8 cellular contexts compared by ENCODE assay signal in genomic region chr13:99969368-99969933, GRCh38. TPM values are rescaled to one million over a fixed set of nuclear protein-coding genes. Genes with fewer than 3 reads are reported as not detected.
DNase-seq lines count a peak whose midpoint lies in the region; ATAC-seq, FAIRE-seq and TF ChIP-seq lines count a peak whose summit lies in the region.

No MANE protein-coding gene starts in this region.

- ATAC-seq in A549 (peak in 1 of 2 experiments; percentile 2; a peak in 2 of 6 replicates), HG03432 (IDR thresholded peaks at IDR 0.05; ENCODE audit: unreplicated experiment) (no peak), HG03095 (IDR thresholded peaks at IDR 0.05; ENCODE audit: unreplicated experiment) (no peak)

- 6% methylated on average over 17 of the region's 60 CpGs for WGBS in A549 (ENCODE audit: missing lambda C conversion rate)
- no CpG with 5 or more reads among the region's 60 CpGs for WGBS in mesendoderm (ENCODE audit: extremely low coverage, insufficient coverage, low lambda C conversion rate)

- H4K8ac ChIP-seq in mesendoderm (ENCODE audit: low read depth, low read length), result no peak overlapping the region

- H3K9me3 ChIP-seq in A549 (no peaks in the 10 kb centered on the region), HEK293 (ENCODE audit: control insufficient read depth, insufficient read depth, low read depth, low read length) (no peaks in the 10 kb centered on the region)

- CTCF ChIA-PET in A549 (lab: Yijun Ruan, JAX) (interaction anchor here (0.6 to 1.3 kb wide), 7 partner anchors 11 to 377 kb away, joined by 3 to 5 read pairs (median 3); no protein-coding TSS in a partner anchor), HEK293 (lab: Yijun Ruan, JAX) (interaction anchor here (1.2 kb wide), 2 partner anchors 61 to 313 kb away, joined by 3 to 7 read pairs; no protein-coding TSS in a partner anchor)

- peak overlapping the region; percentile 98 to 100 for H3K27ac ChIP-seq in A549
- peak overlapping the region; percentile 100 for H3K27ac ChIP-seq in HEK293 (ENCODE audit: extremely low read depth, low read depth, low read length)
- no peak overlapping the region for H3K27ac ChIP-seq in mesendoderm (ENCODE audit: low read depth, low read length)

- TF ChIP-seq POLR2A in A549 (IDR thresholded peaks at IDR 0.05; ENCODE audit: low read length), result no peak

- no peak overlapping the region for H2BK15ac ChIP-seq in mesendoderm (replicated peaks; ENCODE audit: low read depth)

- peaks cover 0 to 17% of the 10 kb centered on the region in 2 experiments; a peak in 2 of 3 replicates for H3K36me3 ChIP-seq in HEK293 (ENCODE audit: control insufficient read depth in 2 of 2, insufficient read depth in 1 of 2, low read length in 2 of 2)
- peaks cover 3% of the 10 kb centered on the region for H3K36me3 ChIP-seq in mesendoderm (ENCODE audit: control insufficient read depth, insufficient read depth, low read length)

- H4K5ac ChIP-seq in mesendoderm (ENCODE audit: low read length), result no peak overlapping the region

- peak overlapping the region; percentile 100 for H3K56ac ChIP-seq in mesendoderm (ENCODE audit: low read length)

- peak overlapping the region; percentile 99 for H3K9ac ChIP-seq in mesendoderm (ENCODE audit: low read length)

- peak overlapping the region; percentile 99 for H3K23ac ChIP-seq in mesendoderm (ENCODE audit: low read length)

- no peak for FAIRE-seq in A549 (lab: Jason Lieb, UNC)

- H3K4ac ChIP-seq in mesendoderm (ENCODE audit: low read depth, low read length), result peak overlapping the region; percentile 27

- H3K79me1 ChIP-seq in mesendoderm (ENCODE audit: low read length), result peaks cover 4% of the 10 kb centered on the region

- H3K4me2 ChIP-seq in A549 (peak overlapping the region; percentile 98), mesendoderm (ENCODE audit: low read length) (peak overlapping the region; percentile 77)

- no peak for TF ChIP-seq EP300 in A549 (IDR thresholded peaks at IDR 0.05)

- in situ Hi-C loops in astrocyte of the cerebellum (cut with HindIII; ENCODE audit: low sequenced_read_pairs), result no loop called here

- H2BK5ac ChIP-seq in mesendoderm (ENCODE audit: low read length), result peak overlapping the region; percentile 82

- POLR2A ChIA-PET in A549 (lab: Yijun Ruan, JAX), result interaction anchor here (1.1 to 2.7 kb wide), 4 partner anchors 12 to 314 kb away, joined by 3 to 79 read pairs (median 7); partner anchors contain the start of gene ZIC2
- POLR2A ChIA-PET in HEK293 (lab: Yijun Ruan, JAX), result interaction anchor here (0.6 to 2.7 kb wide), 5 partner anchors 12 to 233 kb away, joined by 3 to 101 read pairs (median 6); partner anchors contain the start of genes PCCA and ZIC2

- peak overlapping the region; percentile 18 for H2BK120ac ChIP-seq in mesendoderm (ENCODE audit: low read depth, low read length)

- H3K4me1 ChIP-seq in A549, result peaks cover 13% of the 10 kb centered on the region; the same call in 2 of the 3 replicates
- H3K4me1 ChIP-seq in HEK293 (ENCODE audit: control insufficient read depth, insufficient read depth, low read length), result peaks cover 9% of the 10 kb centered on the region
- H3K4me1 ChIP-seq in mesendoderm (ENCODE audit: control insufficient read depth, low read depth, low read length), result peaks cover 7% of the 10 kb centered on the region

- H3K4me3 ChIP-seq in A549 (peak overlapping the region; percentile 95), HEK293 (ENCODE audit: low read depth, low read length) (peak overlapping the region; percentile 73), astrocyte of the cerebellum (ENCODE audit: low read depth, low read length) (peak overlapping the region; percentile 71), mesendoderm (ENCODE audit: low read length) (peak overlapping the region; percentile 95)

- DNase-seq in A549 (ENCODE audit: low read depth in 1 of 2, low spot score in 1 of 2), result no peak
- no peak for DNase-seq in astrocyte of the cerebellum (ENCODE audit: low read depth)
- no peak for DNase-seq in mesendoderm
- DNase-seq in NCI-H146 treated with DMSO at 0.1 percent for 48 hours (lab: John Stamatoyannopoulos, UW; ENCODE audit: unreplicated experiment), result no peak
- no peak for DNase-seq in Ammon's horn (ENCODE audit: low spot score)

- H3K79me2 ChIP-seq in mesendoderm (ENCODE audit: control insufficient read depth, insufficient read depth, low read length), result peaks cover 44% of the 10 kb centered on the region

- peak overlapping the region; percentile 72 for H3K18ac ChIP-seq in mesendoderm (ENCODE audit: low read length)

- no peaks in the 10 kb centered on the region for H3K27me3 ChIP-seq in mesendoderm (ENCODE audit: insufficient read depth, low read length, poor library complexity)

- no peak for TF ChIP-seq CTCF in A549 (IDR thresholded peaks at IDR 0.05)
- no peak for TF ChIP-seq CTCF in HEK293 (tag by site-specific recombination; IDR thresholded peaks at IDR 0.05)
- no peak for TF ChIP-seq CTCF in astrocyte of the cerebellum (IDR thresholded peaks at IDR 0.05; ENCODE audit: low read depth, low read length, missing control alignments)

- peak overlapping the region; percentile 96 for H2AK5ac ChIP-seq in mesendoderm (ENCODE audit: low read length)

- TF ChIP-seq RAD21 in A549 (conservative IDR thresholded peaks at IDR 0.05 in 1 of 2, IDR thresholded peaks at IDR 0.05 in 1 of 2), result no peak

TF ChIP-seq in A549, 52 proteins besides CTCF, POLR2A, EP300 and RAD21:
- no peak for TF ChIP-seq ZFP36 (IDR thresholded peaks at IDR 0.05; ENCODE audit: borderline replicate concordance, partially characterized antibody)

TF ChIP-seq in HEK293, 187 proteins besides CTCF, POLR2A, EP300 and RAD21 (continues in another document):
- TF ChIP-seq ZNF48 (tag by site-specific recombination; IDR thresholded peaks at IDR 0.05) (no peak), ZNF670 (tag by site-specific recombination; IDR thresholded peaks at IDR 0.05; ENCODE audit: low read depth) (no peak), ZNF843 (tag by site-specific recombination; IDR thresholded peaks at IDR 0.05) (no peak), EGR2 (tag by site-specific recombination; IDR thresholded peaks at IDR 0.05; ENCODE audit: low read depth) (no peak), ZNF426 (tag by site-specific recombination; IDR thresholded peaks at IDR 0.05) (no peak), KLF9 (tag by site-specific recombination; IDR thresholded peaks at IDR 0.05; ENCODE audit: low read depth) (0 out of 2 replicates have a peak, but pooled peaks have one; percentile 12)
- TF ChIP-seq, protein P1, sequence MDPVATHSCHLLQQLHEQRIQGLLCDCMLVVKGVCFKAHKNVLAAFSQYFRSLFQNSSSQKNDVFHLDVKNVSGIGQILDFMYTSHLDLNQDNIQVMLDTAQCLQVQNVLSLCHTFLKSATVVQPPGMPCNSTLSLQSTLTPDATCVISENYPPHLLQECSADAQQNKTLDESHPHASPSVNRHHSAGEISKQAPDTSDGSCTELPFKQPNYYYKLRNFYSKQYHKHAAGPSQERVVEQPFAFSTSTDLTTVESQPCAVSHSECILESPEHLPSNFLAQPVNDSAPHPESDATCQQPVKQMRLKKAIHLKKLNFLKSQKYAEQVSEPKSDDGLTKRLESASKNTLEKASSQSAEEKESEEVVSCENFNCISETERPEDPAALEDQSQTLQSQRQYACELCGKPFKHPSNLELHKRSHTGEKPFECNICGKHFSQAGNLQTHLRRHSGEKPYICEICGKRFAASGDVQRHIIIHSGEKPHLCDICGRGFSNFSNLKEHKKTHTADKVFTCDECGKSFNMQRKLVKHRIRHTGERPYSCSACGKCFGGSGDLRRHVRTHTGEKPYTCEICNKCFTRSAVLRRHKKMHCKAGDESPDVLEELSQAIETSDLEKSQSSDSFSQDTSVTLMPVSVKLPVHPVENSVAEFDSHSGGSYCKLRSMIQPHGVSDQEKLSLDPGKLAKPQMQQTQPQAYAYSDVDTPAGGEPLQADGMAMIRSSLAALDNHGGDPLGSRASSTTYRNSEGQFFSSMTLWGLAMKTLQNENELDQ (tag by site-specific recombination; IDR thresholded peaks at IDR 0.05; ENCODE audit: low read depth), result no peak
- TF ChIP-seq, protein P2, sequence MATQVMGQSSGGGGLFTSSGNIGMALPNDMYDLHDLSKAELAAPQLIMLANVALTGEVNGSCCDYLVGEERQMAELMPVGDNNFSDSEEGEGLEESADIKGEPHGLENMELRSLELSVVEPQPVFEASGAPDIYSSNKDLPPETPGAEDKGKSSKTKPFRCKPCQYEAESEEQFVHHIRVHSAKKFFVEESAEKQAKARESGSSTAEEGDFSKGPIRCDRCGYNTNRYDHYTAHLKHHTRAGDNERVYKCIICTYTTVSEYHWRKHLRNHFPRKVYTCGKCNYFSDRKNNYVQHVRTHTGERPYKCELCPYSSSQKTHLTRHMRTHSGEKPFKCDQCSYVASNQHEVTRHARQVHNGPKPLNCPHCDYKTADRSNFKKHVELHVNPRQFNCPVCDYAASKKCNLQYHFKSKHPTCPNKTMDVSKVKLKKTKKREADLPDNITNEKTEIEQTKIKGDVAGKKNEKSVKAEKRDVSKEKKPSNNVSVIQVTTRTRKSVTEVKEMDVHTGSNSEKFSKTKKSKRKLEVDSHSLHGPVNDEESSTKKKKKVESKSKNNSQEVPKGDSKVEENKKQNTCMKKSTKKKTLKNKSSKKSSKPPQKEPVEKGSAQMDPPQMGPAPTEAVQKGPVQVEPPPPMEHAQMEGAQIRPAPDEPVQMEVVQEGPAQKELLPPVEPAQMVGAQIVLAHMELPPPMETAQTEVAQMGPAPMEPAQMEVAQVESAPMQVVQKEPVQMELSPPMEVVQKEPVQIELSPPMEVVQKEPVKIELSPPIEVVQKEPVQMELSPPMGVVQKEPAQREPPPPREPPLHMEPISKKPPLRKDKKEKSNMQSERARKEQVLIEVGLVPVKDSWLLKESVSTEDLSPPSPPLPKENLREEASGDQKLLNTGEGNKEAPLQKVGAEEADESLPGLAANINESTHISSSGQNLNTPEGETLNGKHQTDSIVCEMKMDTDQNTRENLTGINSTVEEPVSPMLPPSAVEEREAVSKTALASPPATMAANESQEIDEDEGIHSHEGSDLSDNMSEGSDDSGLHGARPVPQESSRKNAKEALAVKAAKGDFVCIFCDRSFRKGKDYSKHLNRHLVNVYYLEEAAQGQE (tag by site-specific recombination; IDR thresholded peaks at IDR 0.05), result no peak

RNA-seq across cellular contexts. Expression of gene ZIC5, which starts 2.1 kb away (rescaled TPM):
- 2.8 and 3.0 TPM in 2 replicates for polyA plus RNA-seq in A549 (2011; rRNA removed)
- 1.3 and 1.6 TPM in 2 replicates for polyA plus RNA-seq in A549 (2012; cell fraction: cytosol; rRNA removed)
- polyA plus RNA-seq in A549 (2012; cell fraction: nucleus; rRNA removed), result 1.7 and 1.8 TPM in 2 replicates
- polyA plus RNA-seq in A549 (2017; fragmentation: RNase III; extraction: RNeasy Plus Mini Kit Qiagen cat#74134 plus additional on column Dnase treatment), result 2.8 to 3.1 TPM (median 3.1 TPM) in 3 replicates
- 1.9 and 2.4 TPM in 2 replicates for polyA minus RNA-seq in A549 (2011; rRNA and poly(A)+ RNA removed)
- 10.9 TPM for polyA plus RNA-seq in mesendoderm (2013, experiment 1 of 2)
- 11.0 TPM for polyA plus RNA-seq in mesendoderm (2013, experiment 2 of 2)

RNA-seq across cellular contexts. Expression of gene ZIC2, which starts 12.1 kb away (rescaled TPM):
- polyA plus RNA-seq in A549 (2011; rRNA removed) (2.1 and 3.0 TPM in 2 replicates), A549 (2017; fragmentation: RNase III; extraction: RNeasy Plus Mini Kit Qiagen cat#74134 plus additional on column Dnase treatment) (7.9 to 10.3 TPM (median 9.2 TPM) in 3 replicates)
- polyA plus RNA-seq in A549 (2012; cell fraction: cytosol; rRNA removed), result 3.6 and 5.0 TPM in 2 replicates
- polyA plus RNA-seq in A549 (2012; cell fraction: nucleus; rRNA removed), result 6.7 and 9.0 TPM in 2 replicates
- polyA minus RNA-seq in A549 (2011; rRNA and poly(A)+ RNA removed), result 2.6 and 4.0 TPM in 2 replicates
- 230 TPM for polyA plus RNA-seq in mesendoderm (2013, experiment 1 of 2)
- 222 TPM for polyA plus RNA-seq in mesendoderm (2013, experiment 2 of 2)
